ENCODE assay signal across 16 cellular contexts in genomic region chr11:82405392-82405791, GRCh38.
DNase-seq lines count a peak whose midpoint lies in the region; ATAC-seq and TF ChIP-seq lines count a peak whose summit lies in the region.
"Had no signal": no experiment of that assay in that cellular context is flagged by ENCODE, and none has a peak within 500 bp of the region (broad histone marks: within the 10 kb centered on the region; RNA-seq: fewer than 3 reads in every experiment).

No MANE protein-coding gene starts in this region.

- TF ChIP-seq CTCF in psoas muscle (IDR thresholded peaks at IDR 0.05) (no peak), gastroesophageal sphincter (IDR thresholded peaks at IDR 0.05) (no peak)

- H3K4me1 ChIP-seq in mesendoderm (ENCODE audit: control insufficient read depth, low read depth, low read length): no peaks in the 10 kb centered on the region
- H3K4me1 ChIP-seq in psoas muscle: no peaks in the 10 kb centered on the region
- no peaks in the 10 kb centered on the region for H3K4me1 ChIP-seq in gastroesophageal sphincter
- H3K4me1 ChIP-seq: BLaER1, Caco-2 had no signal

- H3K36me3 ChIP-seq in mesendoderm (ENCODE audit: control insufficient read depth, insufficient read depth, low read length): no peaks in the 10 kb centered on the region
- no peaks in the 10 kb centered on the region for H3K36me3 ChIP-seq in psoas muscle (ENCODE audit: insufficient read depth in 1 of 2, low read depth in 1 of 2)
- H3K36me3 ChIP-seq in gastroesophageal sphincter: no peaks in the 10 kb centered on the region
- H3K36me3 ChIP-seq: BLaER1 had no signal

- intact Hi-C loops in psoas muscle (cut with DNase I) (no loop called here), posterior cingulate gyrus (cut with DNase I) (no loop called here)

- H3K27ac ChIP-seq in mesendoderm (ENCODE audit: low read depth, low read length) (no peak overlapping the region), psoas muscle (no peak overlapping the region), gastroesophageal sphincter (no peak overlapping the region)
- H3K27ac ChIP-seq: BLaER1, HL-60 had no signal

- no peaks in the 10 kb centered on the region for H3K79me1 ChIP-seq in mesendoderm (ENCODE audit: low read length)

- H3K4me3 ChIP-seq in mesendoderm (ENCODE audit: low read length) (no peak overlapping the region), psoas muscle (no peak overlapping the region), gastroesophageal sphincter (no peak overlapping the region)
- H3K4me3 ChIP-seq: BLaER1 had no signal

- H2AK5ac ChIP-seq in mesendoderm (ENCODE audit: low read length): no peak overlapping the region

- no peak for TF ChIP-seq EP300 in gastroesophageal sphincter (IDR thresholded peaks at IDR 0.05)

- no peaks in the 10 kb centered on the region for H3K79me2 ChIP-seq in mesendoderm (ENCODE audit: control insufficient read depth, insufficient read depth, low read length)

- H2BK120ac ChIP-seq in mesendoderm (ENCODE audit: low read depth, low read length): no peak overlapping the region

- H3K18ac ChIP-seq in mesendoderm (ENCODE audit: low read length): no peak overlapping the region

- H3K9me3 ChIP-seq in psoas muscle (no peaks in the 10 kb centered on the region), gastroesophageal sphincter (no peaks in the 10 kb centered on the region)
- H3K9me3 ChIP-seq: Caco-2 had no signal

- no peak overlapping the region for H3K23ac ChIP-seq in mesendoderm (ENCODE audit: low read length)

- H3K4ac ChIP-seq in mesendoderm (ENCODE audit: low read depth, low read length): no peak overlapping the region

- H3K56ac ChIP-seq in mesendoderm (ENCODE audit: low read length): no peak overlapping the region

- no peak overlapping the region for H4K8ac ChIP-seq in mesendoderm (ENCODE audit: low read depth, low read length)

- ATAC-seq in psoas muscle (no peak), gastroesophageal sphincter (no peak)

- no CpG with 5 or more reads among the region's 5 CpGs for WGBS in mesendoderm (ENCODE audit: extremely low coverage, insufficient coverage, low lambda C conversion rate)
- 34 to 52% (median 36%) methylated on average over 5 of the region's 5 CpGs for WGBS in psoas muscle, 3 donors
- 36 to 48% methylated on average over 4 to 5 of the region's 5 CpGs for WGBS in gastroesophageal sphincter (ENCODE audit: low coverage in 1 of 2), 2 donors

- no peak overlapping the region for H2BK5ac ChIP-seq in mesendoderm (ENCODE audit: low read length)

- no peak for TF ChIP-seq POLR2A in gastroesophageal sphincter (IDR thresholded peaks at IDR 0.05)

- H4K5ac ChIP-seq in mesendoderm (ENCODE audit: low read length): no peak overlapping the region

- no peaks in the 10 kb centered on the region for H3K27me3 ChIP-seq in mesendoderm (ENCODE audit: insufficient read depth, low read length, poor library complexity)
- H3K27me3 ChIP-seq in psoas muscle (ENCODE audit: insufficient read depth in 3 of 3, low read length in 2 of 3): no peaks in the 10 kb centered on the region
- H3K27me3 ChIP-seq in gastroesophageal sphincter: peaks cover 5% of the 10 kb centered on the region
- H3K27me3 ChIP-seq: BLaER1 had no signal

- DNase-seq in D341Med (ENCODE audit: low spot score): peak; percentile 33
- DNase-seq in ecto neural progenitor cell (ENCODE audit: low spot score): peak; percentile 53
- DNase-seq in mesendoderm: peak; percentile 68
- peak; percentile 1 for DNase-seq in retina
- DNase-seq in psoas muscle: no peak
- DNase-seq in hypothalamus (lab: John Stamatoyannopoulos, UW): no peak
- DNase-seq in posterior cingulate gyrus: no peak
- DNase-seq: 8988T; AML-193; Caco-2; CD8-positive, alpha-beta memory T cell; DMS53; HCEC 1CT had no signal

- no peak overlapping the region for H3K9ac ChIP-seq in mesendoderm (ENCODE audit: low read length)
- H3K9ac ChIP-seq: BLaER1 had no signal

- H2BK15ac ChIP-seq in mesendoderm (replicated peaks; ENCODE audit: low read depth): no peak overlapping the region

- H3K4me2 ChIP-seq in mesendoderm (ENCODE audit: low read length): no peak overlapping the region
- H3K4me2 ChIP-seq: BLaER1 had no signal

Comparison
In these comparisons a context has a peak if more than half of its experiments do, and no peak if none do; other contexts are left out.
1. DNase-seq: peak in D341Med (single experiment), ecto neural progenitor cell (single experiment), mesendoderm (single experiment) and retina (single experiment); none in psoas muscle (0 of 2), hypothalamus (0 of 51) and posterior cingulate gyrus (0 of 10).